In the genomic region with DNA sequence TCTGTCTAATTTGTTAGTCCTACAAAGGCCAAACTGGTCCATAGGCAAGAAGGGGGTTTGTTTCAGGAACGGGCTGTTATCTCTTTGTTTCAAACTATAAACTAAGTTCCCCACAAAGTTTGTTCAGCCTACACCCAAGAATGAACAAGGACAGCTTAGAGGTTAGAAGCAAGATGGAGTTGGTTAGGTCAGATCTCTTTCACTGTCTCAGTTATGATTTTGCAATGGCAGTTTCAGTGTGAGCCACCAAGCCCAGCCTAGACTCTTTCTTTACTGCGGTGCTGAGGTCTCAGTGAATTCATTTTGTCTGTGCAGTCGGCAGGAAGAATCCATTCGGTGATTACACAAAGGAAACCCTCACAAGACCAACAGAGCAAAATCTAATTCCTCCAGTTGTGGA, we compare ENCODE assay signal across 18 cellular contexts. TPM values are rescaled to one million over a fixed set of nuclear protein-coding genes. Genes with fewer than 3 reads are reported as not detected.
A peak's percentile ranks its signal among the peaks of the same experiment; 100 is the strongest.
DNase-seq lines count a peak whose midpoint lies in the region; ATAC-seq, FAIRE-seq and TF ChIP-seq lines count a peak whose summit lies in the region.
"Had no signal": no experiment of that assay in that cellular context is flagged by ENCODE, and none has a peak within 500 bp of the region (broad histone marks: within the 10 kb centered on the region; RNA-seq: fewer than 3 reads in every experiment).

No MANE protein-coding gene starts in this region.

- H3K27ac Mint-ChIP-seq in endodermal cell (no peak overlapping the region), Caco-2 (ENCODE audit: unreplicated experiment) (no peak overlapping the region)
- H3K27ac Mint-ChIP-seq: CD14-positive monocyte; CD4-positive, alpha-beta memory T cell had no signal

- in situ Hi-C loops in K562 (cut with MboI): no loop called here

- H3K4me1 ChIP-seq in K562 (replicated peaks in 1 of 2; ENCODE audit: control insufficient read depth in 2 of 2, insufficient read depth in 2 of 2, low read length in 2 of 2) (peaks cover 0 to 6% of the 10 kb centered on the region in 2 experiments; a peak in 3 of 5 replicates), endodermal cell (ENCODE audit: control insufficient read depth, insufficient read depth, low read length) (peaks cover 34% of the 10 kb centered on the region), neuron (ENCODE audit: insufficient read depth, low read length) (peaks cover 23% of the 10 kb centered on the region), Caco-2 (0 out of 2 replicates have a peak, but pooled peaks cover 6% of the 10 kb centered on the region)
- H3K4me1 ChIP-seq: A549 had no signal

- CTCF ChIA-PET in K562 (lab: Yijun Ruan, JAX; ENCODE audit: low intra/inter-chr PET ratio) (no interaction called here), Caco-2 (lab: Charles Lee) (no interaction called here)

- BruUV-seq in K562 (replicated peaks; lab: Mats Ljungman, UMichigan) (no TSS peak), Caco-2 (replicated peaks; lab: Mats Ljungman, UMichigan) (no TSS peak)

- H3K9me1 ChIP-seq in K562 (ENCODE audit: control insufficient read depth, insufficient read depth, low read length): no peaks in the 10 kb centered on the region

- no peak overlapping the region for H3K4me3 ChIP-seq in K562
- H3K4me3 ChIP-seq in endodermal cell (ENCODE audit: low read length): no peak overlapping the region
- no peak overlapping the region for H3K4me3 ChIP-seq in neuron (ENCODE audit: low read length)
- H3K4me3 ChIP-seq in Caco-2 (ENCODE audit: low read depth, low read length): no peak overlapping the region
- H3K4me3 ChIP-seq: A549, HAP-1 had no signal

- ATAC-seq in K562: no peak
- ATAC-seq: A549 had no signal

- H3K9ac ChIP-seq in K562 (ENCODE audit: insufficient read depth in 1 of 2, low read depth in 2 of 2, low read length in 2 of 2): peak overlapping the region in 1 of 2 experiments; percentile 35; a peak in 2 of 4 replicates
- no peak overlapping the region for H3K9ac ChIP-seq in endodermal cell (ENCODE audit: extremely low read depth, low read length, poor library complexity, severe bottlenecking)

- H3K4me3 Mint-ChIP-seq in endodermal cell (no peak overlapping the region), Caco-2 (ENCODE audit: unreplicated experiment) (no peak overlapping the region)
- H3K4me3 Mint-ChIP-seq: CD14-positive monocyte; CD4-positive, alpha-beta memory T cell had no signal

- H3K36me3 Mint-ChIP-seq in endodermal cell (ENCODE audit: low read depth) (peaks cover 11% of the 10 kb centered on the region), Caco-2 (ENCODE audit: insufficient read depth, unreplicated experiment) (no peaks in the 10 kb centered on the region)
- H3K36me3 Mint-ChIP-seq: CD14-positive monocyte; CD4-positive, alpha-beta memory T cell had no signal

- H3K4me2 ChIP-seq in K562 (ENCODE audit: insufficient read depth, low read length): no peak overlapping the region
- H3K4me2 ChIP-seq: A549 had no signal

- H3K27ac ChIP-seq in C4-2B (peak overlapping the region; percentile 37; the same call in 1 of the 2 replicates), K562 (ENCODE audit: extremely low read depth, low read depth, low read length) (no peak overlapping the region), endodermal cell (ENCODE audit: low read depth, low read length) (peak overlapping the region; percentile 52)
- H3K27ac ChIP-seq: 22Rv1, A549 had no signal

- H3K9me3 Mint-ChIP-seq in endodermal cell: peaks cover 29% of the 10 kb centered on the region
- no peaks in the 10 kb centered on the region for H3K9me3 Mint-ChIP-seq in Caco-2 (ENCODE audit: unreplicated experiment)

- no peaks in the 10 kb centered on the region for H3K36me3 ChIP-seq in K562 (ENCODE audit: control insufficient read depth, insufficient read depth, low read length)
- H3K36me3 ChIP-seq in endodermal cell (ENCODE audit: control insufficient read depth, insufficient read depth, low read length): no peaks in the 10 kb centered on the region
- no peaks in the 10 kb centered on the region for H3K36me3 ChIP-seq in neuron (ENCODE audit: insufficient read depth, low read length)
- H3K36me3 ChIP-seq in Caco-2 (ENCODE audit: control insufficient read depth, insufficient read depth, low read length): no peaks in the 10 kb centered on the region
- H3K36me3 ChIP-seq: HAP-1 had no signal

- TF ChIP-seq POLR2A in K562 (conservative IDR thresholded peaks at IDR 0.05): no peak

- H3K4me1 Mint-ChIP-seq in endodermal cell: peaks cover 61% of the 10 kb centered on the region
- H3K4me1 Mint-ChIP-seq in Caco-2 (ENCODE audit: low read depth, unreplicated experiment): no peaks in the 10 kb centered on the region
- H3K4me1 Mint-ChIP-seq: CD14-positive monocyte; CD4-positive, alpha-beta memory T cell had no signal

- intact Hi-C loops in K562 (cut with micrococcal nuclease): no loop called here
- intact Hi-C loops in Caco-2 (cut with micrococcal nuclease; ENCODE audit: unreplicated experiment): no loop called here

- POLR2A ChIA-PET in K562 (lab: Yijun Ruan, JAX) (no interaction called here), Caco-2 (lab: Charles Lee) (no interaction called here)

- no peak for FAIRE-seq in K562 (lab: Jason Lieb, UNC)
- FAIRE-seq: A549, GM19239 had no signal

- H4K20me1 ChIP-seq in K562 (replicated peaks; ENCODE audit: control insufficient read depth, insufficient read depth, low read length): no peaks in the 10 kb centered on the region

- H2AFZ ChIP-seq in K562 (ENCODE audit: low read depth, low read length): peak overlapping the region; percentile 37
- H2AFZ ChIP-seq in neuron (ENCODE audit: low read depth, low read length): peak overlapping the region; percentile 23

- TF ChIP-seq RAD21 in K562 (CRISPR knock-in tag; conservative IDR thresholded peaks at IDR 0.05 in 1 of 2, IDR thresholded peaks at IDR 0.05 in 1 of 2): no peak

- DNase-seq in K562 (ENCODE audit: extremely low read depth in 1 of 4, low spot score in 3 of 4) (no peak), endodermal cell (no peak), NCI-H1105 treated with DMSO at 0.1 percent for 48 hours (lab: John Stamatoyannopoulos, UW) (no peak), hypothalamus (lab: John Stamatoyannopoulos, UW) (no peak), NCI-H226 (no peak), Caco-2 (no peak)
- DNase-seq: AML-193; Calu3; CD4-positive, alpha-beta memory T cell; DMS79 treated with DMSO at 0.1 percent for 48 hours; GF-D8 had no signal

- H3K79me2 ChIP-seq in K562 (ENCODE audit: control insufficient read depth, insufficient read depth, low read length): no peaks in the 10 kb centered on the region

- H3K27me3 Mint-ChIP-seq in endodermal cell (ENCODE audit: insufficient read depth): no peaks in the 10 kb centered on the region
- no peaks in the 10 kb centered on the region for H3K27me3 Mint-ChIP-seq in Caco-2 (ENCODE audit: insufficient read depth, unreplicated experiment)

- no peaks in the 10 kb centered on the region for H3K9me3 ChIP-seq in K562 (replicated peaks; ENCODE audit: control insufficient read depth, insufficient read depth, low read depth, low read length)
- peaks cover 25% of the 10 kb centered on the region for H3K9me3 ChIP-seq in endodermal cell (ENCODE audit: control insufficient read depth, low read length)
- no peaks in the 10 kb centered on the region for H3K9me3 ChIP-seq in neuron (ENCODE audit: low read length)
- H3K9me3 ChIP-seq in Caco-2: peaks cover 4% of the 10 kb centered on the region; the same call in 1 of the 2 replicates
- H3K9me3 ChIP-seq: HAP-1 had no signal

- no peak for TF ChIP-seq EP300 in K562 (IDR thresholded peaks at IDR 0.05; ENCODE audit: low read length)

- TF ChIP-seq CTCF in C4-2B (conservative IDR thresholded peaks at IDR 0.05) (no peak), K562 (IDR thresholded peaks at IDR 0.05 in 2 of 3, conservative IDR thresholded peaks at IDR 0.05 in 1 of 3; ENCODE audit: insufficient read depth in 2 of 3, low read depth in 1 of 3, low read length in 3 of 3) (no peak), endodermal cell (conservative IDR thresholded peaks at IDR 0.05) (no peak), Caco-2 (IDR thresholded peaks at IDR 0.05; ENCODE audit: insufficient read depth in 1 of 2, low read depth in 1 of 2, low read length in 1 of 2, severe bottlenecking in 1 of 2, unreplicated experiment in 1 of 2) (no peak)

- H3K27me3 ChIP-seq in K562 (ENCODE audit: control insufficient read depth in 2 of 2, insufficient read depth in 2 of 2, low read length in 2 of 2) (no peaks in the 10 kb centered on the region), endodermal cell (ENCODE audit: control insufficient read depth, insufficient read depth, low read length, poor library complexity, severe bottlenecking) (no peaks in the 10 kb centered on the region), neuron (ENCODE audit: insufficient read depth, low read length) (no peaks in the 10 kb centered on the region), Caco-2 (replicated peaks; ENCODE audit: control insufficient read depth, insufficient read depth, low read length) (no peaks in the 10 kb centered on the region)

- WGBS in K562 (ENCODE audit: insufficient coverage, low coverage, missing lambda C conversion rate): 47% methylated on average over 4 of the region's 4 CpGs
- 98 to 100% methylated on average over 1 to 4 of the region's 4 CpGs for WGBS in endodermal cell (ENCODE audit: insufficient coverage in 1 of 2, insufficient read length in 1 of 2), 2 experiments

TF ChIP-seq in K562, 482 proteins besides CTCF, POLR2A, EP300 and RAD21 (continues in another document):
- TF ChIP-seq ZNF583 (CRISPR knock-in tag; IDR thresholded peaks at IDR 0.05): peak; percentile 85
- no peak for TF ChIP-seq JUNB (CRISPR knock-in tag; conservative IDR thresholded peaks at IDR 0.05)

RNA-seq across cellular contexts. Expression of a gene that starts 56.6 kb away (rescaled TPM):
- total RNA-seq in K562 (2011; cell fraction: chromatin; rRNA removed; ENCODE audit: low replicate concordance): 171 and 231 TPM in 2 replicates
- total RNA-seq in K562 (2011; cell fraction: nucleolus; rRNA removed): 78.9 and 97.5 TPM in 2 replicates
- 124 and 134 TPM in 2 replicates for total RNA-seq in K562 (2011; cell fraction: nucleoplasm; rRNA removed)
- total RNA-seq in K562 (2014; rRNA removed) (21.7 and 25.7 TPM in 2 replicates), K562 (2014; rRNA removed; fragmentation: Illumina TruSeq; extraction: Trizol) (37.2 and 42.3 TPM in 2 replicates), K562 (2015; rRNA removed; fragmentation: Illumina TruSeq; extraction: Trizol) (22.8 and 25.4 TPM in 2 replicates), K562 (2021) (35.8 and 37.3 TPM in 2 replicates), endodermal cell (100 to 1,000 TPM; 119 to 144 TPM), Caco-2 (2022) (51.9 and 65.7 TPM in 2 replicates)
- polyA plus RNA-seq in K562 (2011; rRNA removed) (34.4 and 46.1 TPM in 2 replicates), K562 (2014; fragmentation: Illumina TruSeq; extraction: Trizol) (24.3 and 26.9 TPM in 2 replicates), K562 (2014; fragmentation: Nextera tagmentation; extraction: Ambion mirVana) (10 to 100 TPM in 1 of 2 experiments, 1 to 10 TPM in 1; 9.4 to 10.5 TPM), K562 (2014; rRNA removed) (16.7 and 19.5 TPM in 2 replicates)
- polyA plus RNA-seq in K562 (2011; cell fraction: cytosol; rRNA removed): 14.7 and 26.7 TPM in 2 replicates
- polyA plus RNA-seq in K562 (2011; cell fraction: nucleus; rRNA removed): 20.7 and 26.2 TPM in 2 replicates
- polyA plus RNA-seq in K562 (2012): 16.4 and 18.6 TPM in 2 replicates
- 125 and 134 TPM in 2 replicates for polyA minus RNA-seq in K562 (2011; rRNA and poly(A)+ RNA removed)
- polyA minus RNA-seq in K562 (2011; cell fraction: cytosol; rRNA and poly(A)+ RNA removed): 43.1 and 44.1 TPM in 2 replicates
- polyA minus RNA-seq in K562 (2011; cell fraction: nucleus; rRNA and poly(A)+ RNA removed): 48.1 and 77.4 TPM in 2 replicates
- polyA plus RNA-seq in endodermal cell (2013, experiment 1 of 2): 12.1 TPM
- 14.2 TPM for polyA plus RNA-seq in endodermal cell (2013, experiment 2 of 2)
